Comparison of ENCODE assay signal across 31 cellular contexts in genomic region chr7:39132306-39132705, GRCh38.
"Had no signal": no experiment of that assay in that cellular context is flagged by ENCODE, and none has a peak within 500 bp of the region (broad histone marks: within the 10 kb centered on the region; RNA-seq: fewer than 3 reads in every experiment).

No MANE protein-coding gene starts in this region.

- H3K4me1 ChIP-seq: parathyroid adenoma, psoas muscle, right lobe of liver, sigmoid colon, spleen, suprapubic skin, testis, tibial artery, transverse colon, upper lobe of right lung, vagina had no signal

- H3K27me3 ChIP-seq: neural progenitor cell, right lobe of liver, sigmoid colon, testis, tibial artery, transverse colon, upper lobe of right lung, vagina had no signal

- H3K4me3 ChIP-seq: neural progenitor cell, ovary, psoas muscle, right lobe of liver, sigmoid colon, skin epidermis, smooth muscle cell, spleen, suprapubic skin, testis, tibial artery, transverse colon, vagina had no signal

- H3K27me3 Mint-ChIP-seq: progenitor cell of endocrine pancreas, type B pancreatic cell had no signal

- H3K4me1 Mint-ChIP-seq: stimulated activated memory B cell treated with anti-CD40 and anti-IgM and Interleukin-4, amounts not matched to agents 10 μg/mL and 1 μg/mL and 100 μg/mL, for 72 hours had no signal

- ATAC-seq: natural killer cell; psoas muscle; right cardiac atrium; right lobe of liver; stimulated activated memory B cell treated with anti-CD40 and anti-IgM and Interleukin-4, amounts not matched to agents 10 μg/mL and 1 μg/mL and 100 μg/mL, for 72 hours; stimulated activated naive CD8-positive, alpha-beta T cell treated with anti-CD3 and anti-CD28 coated beads, Interleukin-15, amount 100 ng/mL, for 72 hours; stimulated activated naive CD8-positive, alpha-beta T cell treated with anti-CD3 and anti-CD28 coated beads, Interleukin-15, Interleukin-2, amounts not matched to agents 100 U/mL and 50 U/mL, for 24 hours; upper lobe of right lung had no signal

- H3K4me3 Mint-ChIP-seq: natural killer cell; neural progenitor cell; stimulated activated memory B cell treated with anti-CD40 and anti-IgM and Interleukin-4, amounts not matched to agents 10 μg/mL and 1 μg/mL and 100 μg/mL, for 72 hours; stimulated activated naive CD8-positive, alpha-beta T cell treated with anti-CD3 and anti-CD28 coated beads, Interleukin-15, amount 100 ng/mL, for 72 hours; type B pancreatic cell had no signal

- H3K27ac Mint-ChIP-seq: natural killer cell; nephron; neural progenitor cell; progenitor cell of endocrine pancreas; stimulated activated memory B cell treated with anti-CD40 and anti-IgM and Interleukin-4, amounts not matched to agents 10 μg/mL and 1 μg/mL and 100 μg/mL, for 72 hours; stimulated activated naive CD8-positive, alpha-beta T cell treated with anti-CD3 and anti-CD28 coated beads, Interleukin-15, amount 100 ng/mL, for 72 hours; type B pancreatic cell had no signal

- H3K9ac ChIP-seq: neural progenitor cell, parathyroid adenoma had no signal

- H3K36me3 ChIP-seq: neural progenitor cell, ovary, right lobe of liver, sigmoid colon, spleen, suprapubic skin, tibial artery, transverse colon, upper lobe of right lung, vagina had no signal

- H2AFZ ChIP-seq: neural progenitor cell, parathyroid adenoma had no signal

- H3K9me3 Mint-ChIP-seq: natural killer cell; stimulated activated memory B cell treated with anti-CD40 and anti-IgM and Interleukin-4, amounts not matched to agents 10 μg/mL and 1 μg/mL and 100 μg/mL, for 72 hours had no signal

- DNase-seq: natural killer cell; occipital lobe; ovary; posterior cingulate gyrus; psoas muscle; right cardiac atrium; right lobe of liver; sigmoid colon; spleen; stimulated activated CD4-positive, alpha-beta T cell treated with anti-CD3 and anti-CD28 coated beads, Interleukin-12 subunit alpha, Interleukin-12 subunit beta, amount 100 ng/mL, for 4 hours; stimulated activated CD4-positive, alpha-beta T cell treated with anti-CD3 and anti-CD28 coated beads, Interleukin-4, amount 100 ng/mL, for 1 hour; stimulated activated CD4-positive, alpha-beta T cell treated with anti-CD3 and anti-CD28 coated beads, Interleukin-4, amount 100 ng/mL, for 4 hours; stimulated activated CD8-positive, alpha-beta memory T cell treated with anti-CD3 and anti-CD28 coated beads, Interleukin-4, amount 100 ng/mL, for 48 hours; stimulated activated naive CD4-positive, alpha-beta T cell; stimulated activated naive CD8-positive, alpha-beta T cell treated with anti-CD3 and anti-CD28 coated beads, Interleukin-15, amount 100 ng/mL, for 72 hours; stimulated activated naive CD8-positive, alpha-beta T cell treated with anti-CD3 and anti-CD28 coated beads, Interleukin-15, Interleukin-2, amounts not matched to agents 100 U/mL and 50 U/mL, for 24 hours; substantia nigra; testis; tibial artery; transverse colon; upper lobe of right lung had no signal

- H3K27ac ChIP-seq: neural progenitor cell, ovary, parathyroid adenoma, psoas muscle, right lobe of liver, sigmoid colon, skin epidermis, spleen, suprapubic skin, testis, tibial artery, transverse colon, upper lobe of right lung, vagina had no signal

- H3K79me2 ChIP-seq: parathyroid adenoma had no signal

- H3K4me2 ChIP-seq: neural progenitor cell, smooth muscle cell had no signal

- H3K9me3 ChIP-seq: ovary, psoas muscle, right lobe of liver, sigmoid colon, suprapubic skin, testis, transverse colon, upper lobe of right lung, vagina had no signal

- H3K36me3 Mint-ChIP-seq: natural killer cell; neural progenitor cell; stimulated activated memory B cell treated with anti-CD40 and anti-IgM and Interleukin-4, amounts not matched to agents 10 μg/mL and 1 μg/mL and 100 μg/mL, for 72 hours; type B pancreatic cell had no signal
